ENCODE assay signal across 24 cellular contexts in the genomic region with DNA sequence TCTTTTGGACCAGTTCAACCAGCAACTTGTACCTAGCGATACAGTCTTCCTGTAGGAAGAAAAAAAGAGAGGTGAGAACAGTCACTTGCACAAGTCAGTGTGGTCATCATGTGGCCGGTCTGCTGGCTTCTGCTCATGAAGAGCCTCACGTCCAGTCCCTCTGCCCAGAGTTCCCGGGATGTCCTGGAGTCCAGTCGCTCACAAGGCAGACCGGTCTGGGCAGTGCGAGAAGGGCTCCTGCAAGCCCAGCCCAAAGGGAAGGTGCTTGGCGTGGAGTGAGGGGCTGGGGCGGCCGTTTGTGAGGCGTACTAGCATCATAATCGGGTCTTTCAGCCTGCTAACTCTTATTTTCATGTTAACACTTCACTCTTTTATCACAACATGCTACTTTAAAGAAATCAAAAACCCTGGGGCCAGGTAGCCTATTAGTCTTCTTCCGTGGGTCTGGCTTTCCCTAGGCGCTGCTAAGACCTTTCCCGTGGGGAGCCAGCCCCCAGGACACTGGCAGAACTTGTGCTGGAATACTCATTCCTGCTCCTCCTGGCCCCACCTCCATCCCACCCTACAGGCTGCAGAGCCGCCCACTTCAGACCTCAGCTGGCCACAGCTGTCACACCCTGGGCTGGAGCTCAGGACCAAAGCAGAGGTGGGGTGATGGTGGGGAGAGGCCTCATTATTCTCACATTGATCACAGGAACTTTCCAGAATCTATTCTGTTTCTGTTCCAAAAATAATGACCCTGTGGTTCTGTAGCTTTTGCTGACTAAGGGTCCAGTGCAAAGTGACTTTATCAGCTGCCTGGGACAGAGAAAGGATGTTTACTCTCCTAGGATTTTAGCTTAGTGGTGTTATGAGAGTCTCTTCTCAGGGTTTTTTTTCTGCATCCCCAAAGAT.
DNase-seq lines count a peak whose midpoint lies in the region; ATAC-seq and TF ChIP-seq lines count a peak whose summit lies in the region.
"Had no signal": no experiment of that assay in that cellular context is flagged by ENCODE, and none has a peak within 500 bp of the region (broad histone marks: within the 10 kb centered on the region; RNA-seq: fewer than 3 reads in every experiment).

No MANE protein-coding gene starts in this region.

- peaks cover 29% of the 10 kb centered on the region for H3F3A ChIP-seq in GM23338 (replicated peaks; ENCODE audit: low read depth)

- H2AFZ ChIP-seq in GM23338: no peak overlapping the region

- H3K9me3 Mint-ChIP-seq in GM23338: no peaks in the 10 kb centered on the region
- no peaks in the 10 kb centered on the region for H3K9me3 Mint-ChIP-seq in nephron
- H3K9me3 Mint-ChIP-seq: activated naive CD8-positive, alpha-beta T cell treated with anti-CD3 and anti-CD28 coated beads, Interleukin-2, amount 10 ng/mL, durations not matched to agents 7 days and 5 days; central memory CD8-positive, alpha-beta T cell had no signal

- H3K36me3 Mint-ChIP-seq in GM23338 (ENCODE audit: low read depth) (no peaks in the 10 kb centered on the region), nephron (ENCODE audit: low read depth) (peaks cover 13% of the 10 kb centered on the region)

- H3K36me3 ChIP-seq in GM23338 (ENCODE audit: insufficient read depth): no peaks in the 10 kb centered on the region
- no peaks in the 10 kb centered on the region for H3K36me3 ChIP-seq in adipocyte (ENCODE audit: control insufficient read depth, insufficient read depth, low read length, severe bottlenecking)
- no peaks in the 10 kb centered on the region for H3K36me3 ChIP-seq in brain microvascular endothelial cell (replicated peaks)
- peaks cover 0 to 12% (median 0%) of the 10 kb centered on the region in 3 donors for H3K36me3 ChIP-seq in Peyer's patch

- H3K4me3 ChIP-seq in GM23338: no peak overlapping the region
- H3K4me3 ChIP-seq in adipocyte (ENCODE audit: low read length): no peak overlapping the region
- H3K4me3 ChIP-seq in right cardiac atrium (ENCODE audit: low read length): no peak overlapping the region
- no peak overlapping the region for H3K4me3 ChIP-seq in brain microvascular endothelial cell (ENCODE audit: low read depth, low read length)
- H3K4me3 ChIP-seq in Peyer's patch: no peak overlapping the region
- H3K4me3 ChIP-seq: BLaER1, gastroesophageal sphincter, psoas muscle, skin epidermis, upper lobe of left lung had no signal

- WGBS in right cardiac atrium: 72% methylated on average over 16 of the region's 16 CpGs

- H3K9me3 ChIP-seq in adipocyte (ENCODE audit: control insufficient read depth, low read length) (no peaks in the 10 kb centered on the region), right cardiac atrium (ENCODE audit: control insufficient read depth, low read length) (no peaks in the 10 kb centered on the region), Peyer's patch (no peaks in the 10 kb centered on the region)
- H3K9me3 ChIP-seq: gastroesophageal sphincter, psoas muscle, upper lobe of left lung had no signal

- H3K27me3 Mint-ChIP-seq in GM23338 (ENCODE audit: insufficient read depth, low read depth, poor library complexity) (peaks cover 3% of the 10 kb centered on the region), nephron (ENCODE audit: low read depth) (no peaks in the 10 kb centered on the region)
- H3K27me3 Mint-ChIP-seq: activated CD4-positive, alpha-beta T cell treated with anti-CD3 and anti-CD28 coated beads for 36 hours; activated naive CD8-positive, alpha-beta T cell treated with anti-CD3 and anti-CD28 coated beads, Interleukin-2, amount 10 ng/mL, durations not matched to agents 7 days and 5 days; central memory CD8-positive, alpha-beta T cell; T-helper 17 cell had no signal

- H3K4me2 ChIP-seq in GM23338: peak overlapping the region; percentile 59
- H3K4me2 ChIP-seq: BLaER1 had no signal

- H3K27ac Mint-ChIP-seq in GM23338 (peak overlapping the region; percentile 30; the same call in 1 of the 2 replicates), nephron (peak overlapping the region; percentile 56 to 74 (median 58))
- H3K27ac Mint-ChIP-seq: activated CD4-positive, alpha-beta T cell treated with anti-CD3 and anti-CD28 coated beads for 36 hours; activated naive CD8-positive, alpha-beta T cell treated with anti-CD3 and anti-CD28 coated beads, Interleukin-2, amount 10 ng/mL, durations not matched to agents 7 days and 5 days had no signal

- intact Hi-C loops in right cardiac atrium (cut with DNase I): no loop called here

- no peaks in the 10 kb centered on the region for H3K9me2 ChIP-seq in GM23338 (ENCODE audit: insufficient read depth)

- H3K4me1 ChIP-seq in GM23338 (ENCODE audit: insufficient read depth) (peaks cover 40% of the 10 kb centered on the region), adipocyte (ENCODE audit: control insufficient read depth, insufficient read depth, low read length) (no peaks in the 10 kb centered on the region), right cardiac atrium (ENCODE audit: control insufficient read depth, insufficient read depth, low read length) (no peaks in the 10 kb centered on the region), Peyer's patch (no peaks in the 10 kb centered on the region)
- H3K4me1 ChIP-seq: gastroesophageal sphincter, psoas muscle, upper lobe of left lung had no signal

- no peak for DNase-seq in GM23338 (ENCODE audit: low spot score)
- DNase-seq in adipocyte (ENCODE audit: low read depth): no peak
- peak in 1 of 3 donors; percentile 36 for DNase-seq in right cardiac atrium
- DNase-seq in brain microvascular endothelial cell: no peak
- no peak for DNase-seq in DMS 273 (lab: John Stamatoyannopoulos, UW; ENCODE audit: unreplicated experiment)
- DNase-seq in Peyer's patch: no peak
- DNase-seq: ACHN; activated CD4-positive, alpha-beta T cell treated with anti-CD3 and anti-CD28 coated beads for 36 hours; activated effector memory CD4-positive, alpha-beta T cell treated with anti-CD3 and anti-CD28 coated beads, Interleukin-2, amount 50 U/mL, for 16 hours; activated naive CD8-positive, alpha-beta T cell treated with anti-CD3 and anti-CD28 coated beads, Interleukin-2, amount 10 ng/mL, durations not matched to agents 7 days and 5 days; activated T-cell treated with anti-CD3 and anti-CD28 coated beads, Interleukin-2, amount 50 U/mL, for 1 hour; dermis blood vessel endothelial cell; GF-D8; NCI-H1694; psoas muscle; T-helper 17 cell; upper lobe of left lung had no signal

- H4K20me1 ChIP-seq in GM23338 (replicated peaks; ENCODE audit: insufficient read depth): no peaks in the 10 kb centered on the region
- H4K20me1 ChIP-seq: BLaER1 had no signal

- TF ChIP-seq POLR2A in Peyer's patch (IDR thresholded peaks at IDR 0.05): no peak

- ATAC-seq in GM23338 (peak; percentile 34), right cardiac atrium (peak; percentile 17 to 61), GM18502 (IDR thresholded peaks at IDR 0.05; ENCODE audit: poor library complexity, unreplicated experiment) (no peak)
- ATAC-seq: activated CD4-positive, alpha-beta T cell treated with anti-CD3 and anti-CD28 coated beads for 36 hours; gastroesophageal sphincter; psoas muscle; SK-N-SH treated with all-trans-retinoic acid at 6 μM for 48 hours; T-helper 17 cell had no signal

- TF ChIP-seq CTCF in GM23338 (conservative IDR thresholded peaks at IDR 0.05; ENCODE audit: low read depth in 2 of 2) (no peak), nephron (IDR thresholded peaks at IDR 0.05; ENCODE audit: unreplicated experiment in 3 of 3) (no peak), brain microvascular endothelial cell (IDR thresholded peaks at IDR 0.05; ENCODE audit: low read depth, low read length, missing control alignments) (no peak), Peyer's patch (IDR thresholded peaks at IDR 0.05) (no peak)

- in situ Hi-C loops in brain microvascular endothelial cell (cut with HindIII; ENCODE audit: low pct_ligation_motif_present, low sequenced_read_pairs): no loop called here

- peak overlapping the region; percentile 72 for H3K27ac ChIP-seq in GM23338 (ENCODE audit: low read depth)
- no peak overlapping the region for H3K27ac ChIP-seq in right cardiac atrium (ENCODE audit: low read length)
- H3K27ac ChIP-seq in brain microvascular endothelial cell: no peak overlapping the region
- H3K27ac ChIP-seq in Peyer's patch: no peak overlapping the region
- H3K27ac ChIP-seq: BLaER1, gastroesophageal sphincter, psoas muscle, skin epidermis, upper lobe of left lung had no signal

- H3K4me3 Mint-ChIP-seq in GM23338 (no peak overlapping the region; the same call in 2 of the 3 replicates), nephron (no peak overlapping the region)
- H3K4me3 Mint-ChIP-seq: activated CD4-positive, alpha-beta T cell treated with anti-CD3 and anti-CD28 coated beads for 36 hours; activated naive CD8-positive, alpha-beta T cell treated with anti-CD3 and anti-CD28 coated beads, Interleukin-2, amount 10 ng/mL, durations not matched to agents 7 days and 5 days; central memory CD8-positive, alpha-beta T cell; T-helper 17 cell had no signal

- H3K27me3 ChIP-seq in GM23338 (ENCODE audit: insufficient read depth) (no peaks in the 10 kb centered on the region), adipocyte (replicated peaks; ENCODE audit: control insufficient read depth, insufficient read depth, low read length) (no peaks in the 10 kb centered on the region), right cardiac atrium (ENCODE audit: control insufficient read depth, insufficient read depth) (no peaks in the 10 kb centered on the region), brain microvascular endothelial cell (replicated peaks) (no peaks in the 10 kb centered on the region), Peyer's patch (no peaks in the 10 kb centered on the region)
- H3K27me3 ChIP-seq: BLaER1, gastroesophageal sphincter, upper lobe of left lung had no signal

- H3K4me1 Mint-ChIP-seq in GM23338 (peaks cover 56% of the 10 kb centered on the region), nephron (peaks cover 25% of the 10 kb centered on the region)
- H3K4me1 Mint-ChIP-seq: activated CD4-positive, alpha-beta T cell treated with anti-CD3 and anti-CD28 coated beads for 36 hours; activated naive CD8-positive, alpha-beta T cell treated with anti-CD3 and anti-CD28 coated beads, Interleukin-2, amount 10 ng/mL, durations not matched to agents 7 days and 5 days; central memory CD8-positive, alpha-beta T cell; T-helper 17 cell had no signal

- peak overlapping the region; percentile 29 for H3K9ac ChIP-seq in adipocyte (ENCODE audit: low read length)
- H3K9ac ChIP-seq: BLaER1 had no signal

- no peaks in the 10 kb centered on the region for H3K79me2 ChIP-seq in GM23338 (replicated peaks; ENCODE audit: insufficient read depth)
